Comparison of ENCODE assay signal across 17 cellular contexts in the genomic region with DNA sequence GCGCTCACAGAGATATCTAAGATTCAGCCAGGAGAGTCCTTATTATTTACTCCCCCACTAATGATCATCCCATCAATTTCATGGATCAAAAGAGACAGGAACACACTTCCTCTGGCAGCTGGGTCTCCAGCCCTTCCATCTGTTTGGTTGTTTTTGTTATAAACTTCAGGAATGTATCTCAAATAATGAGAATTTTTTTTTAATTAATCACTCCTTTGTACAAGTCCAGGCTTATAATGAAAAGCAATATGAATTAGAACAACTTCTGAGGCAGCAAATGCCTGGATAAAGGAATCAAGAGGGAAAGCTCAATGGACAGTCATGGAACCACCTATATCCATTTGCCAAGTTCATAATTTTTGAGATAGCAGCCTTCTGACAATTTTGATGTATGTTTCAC.
DNase-seq lines count a peak whose midpoint lies in the region; ATAC-seq, FAIRE-seq and TF ChIP-seq lines count a peak whose summit lies in the region.
"Had no signal": no experiment of that assay in that cellular context is flagged by ENCODE, and none has a peak within 500 bp of the region (broad histone marks: within the 10 kb centered on the region; RNA-seq: fewer than 3 reads in every experiment).

No MANE protein-coding gene starts in this region.

- TF ChIP-seq POLR2A in gastrocnemius medialis (IDR thresholded peaks at IDR 0.05) = no peak

- DNase-seq in EL (peak; percentile 14), bronchial epithelial cell (ENCODE audit: low read depth) (peak; percentile 7), hepatocyte (ENCODE audit: low spot score) (no peak), mesothelial cell of epicardium (ENCODE audit: low spot score in 2 of 2, unreplicated experiment in 2 of 2) (no peak), chondrocyte (ENCODE audit: low spot score) (no peak), NCI-H82 treated with DMSO at 0.1 percent for 48 hours (lab: John Stamatoyannopoulos, UW; ENCODE audit: unreplicated experiment) (no peak), gastrocnemius medialis (no peak)
- DNase-seq: CD8-positive, alpha-beta T cell; COR-L47; DND-41; GF-D8 had no signal

- H3K27me3 Mint-ChIP-seq in mesothelial cell of epicardium (ENCODE audit: low read depth) (peaks cover 40% of the 10 kb centered on the region), chondrocyte (ENCODE audit: low read depth) (no peaks in the 10 kb centered on the region)

- in situ Hi-C loops in gastrocnemius medialis (cut with MboI; ENCODE audit: low sequenced_read_pairs in 4 of 4) = no loop called here

- H3K4me1 Mint-ChIP-seq in mesothelial cell of epicardium (peaks cover 18% of the 10 kb centered on the region), chondrocyte (ENCODE audit: low read depth) (peaks cover 11% of the 10 kb centered on the region)
- H3K4me1 Mint-ChIP-seq: CD14-positive monocyte had no signal

- 100% methylated on average over 1 of the region's 1 CpG for WGBS in hepatocyte (ENCODE audit: low lambda C conversion rate, missing lambda C conversion rate)

- H4K20me1 ChIP-seq in hepatocyte (ENCODE audit: insufficient read depth, poor library complexity, severe bottlenecking) = no peaks in the 10 kb centered on the region

- H3K27ac Mint-ChIP-seq in mesothelial cell of epicardium (peak overlapping the region; percentile 51), chondrocyte (ENCODE audit: unreplicated experiment) (no peak overlapping the region)
- H3K27ac Mint-ChIP-seq: CD8-positive, alpha-beta T cell had no signal

- H3K4me3 ChIP-seq in bronchial epithelial cell (ENCODE audit: low read depth, low read length) (no peak overlapping the region), hepatocyte (no peak overlapping the region), gastrocnemius medialis (no peak overlapping the region)

- no peaks in the 10 kb centered on the region for H3K36me3 ChIP-seq in bronchial epithelial cell (ENCODE audit: control insufficient read depth, insufficient read depth, low read length)
- H3K36me3 ChIP-seq in hepatocyte (replicated peaks; ENCODE audit: insufficient read depth, low read depth) = no peaks in the 10 kb centered on the region
- H3K36me3 ChIP-seq in gastrocnemius medialis = no peaks in the 10 kb centered on the region

- H3K9me3 ChIP-seq in hepatocyte (ENCODE audit: low read depth) (no peaks in the 10 kb centered on the region), gastrocnemius medialis (no peaks in the 10 kb centered on the region)

- H3K27ac ChIP-seq in hepatocyte (peak overlapping the region; percentile 5), gastrocnemius medialis (no peak overlapping the region)

- FAIRE-seq in bronchial epithelial cell (lab: Jason Lieb, UNC) = no peak
- FAIRE-seq: GM19239, H54, HTR-8/SVneo had no signal

- H3K9me2 ChIP-seq in hepatocyte (replicated peaks; ENCODE audit: insufficient read depth) = no peaks in the 10 kb centered on the region

- TF ChIP-seq CTCF in bronchial epithelial cell (IDR thresholded peaks at IDR 0.05; ENCODE audit: insufficient read depth, low read length, severe bottlenecking) (no peak), hepatocyte (IDR thresholded peaks at IDR 0.05; ENCODE audit: poor library complexity) (no peak), mesothelial cell of epicardium (IDR thresholded peaks at IDR 0.05; ENCODE audit: unreplicated experiment) (no peak), chondrocyte (IDR thresholded peaks at IDR 0.05) (no peak), gastrocnemius medialis (IDR thresholded peaks at IDR 0.05 in 4 of 5, conservative IDR thresholded peaks at IDR 0.05 in 1 of 5) (no peak)

- H3K4me1 ChIP-seq in hepatocyte (ENCODE audit: insufficient read depth) (peaks cover 10% of the 10 kb centered on the region), gastrocnemius medialis (no peaks in the 10 kb centered on the region)

- H3K9me3 Mint-ChIP-seq in mesothelial cell of epicardium (no peaks in the 10 kb centered on the region), chondrocyte (ENCODE audit: low read depth) (no peaks in the 10 kb centered on the region)
- H3K9me3 Mint-ChIP-seq: CD8-positive, alpha-beta T cell had no signal

- H3K79me2 ChIP-seq in hepatocyte = no peaks in the 10 kb centered on the region

- intact Hi-C loops in gastrocnemius medialis (cut with DNase I; ENCODE audit: low total_unique reads) = no loop called here

- no peak overlapping the region for H3K4me3 Mint-ChIP-seq in mesothelial cell of epicardium
- H3K4me3 Mint-ChIP-seq in chondrocyte (ENCODE audit: unreplicated experiment) = no peak overlapping the region
- H3K4me3 Mint-ChIP-seq: CD14-positive monocyte; CD8-positive, alpha-beta T cell had no signal

- H3K27me3 ChIP-seq in bronchial epithelial cell (ENCODE audit: control insufficient read depth, insufficient read depth, low read length) (no peaks in the 10 kb centered on the region), hepatocyte (no peaks in the 10 kb centered on the region), gastrocnemius medialis (no peaks in the 10 kb centered on the region)

- H2AFZ ChIP-seq in hepatocyte = no peak overlapping the region

- H3K4me2 ChIP-seq in hepatocyte = no peak overlapping the region

- H3K36me3 Mint-ChIP-seq in mesothelial cell of epicardium = no peaks in the 10 kb centered on the region
- no peaks in the 10 kb centered on the region for H3K36me3 Mint-ChIP-seq in chondrocyte (ENCODE audit: low read depth)
- H3K36me3 Mint-ChIP-seq: CD14-positive monocyte; CD8-positive, alpha-beta T cell had no signal

- ATAC-seq in gastrocnemius medialis = no peak
- no peak for ATAC-seq in GM19463 (IDR thresholded peaks at IDR 0.05; ENCODE audit: unreplicated experiment)
- ATAC-seq: CD8-positive, alpha-beta T cell; HCT116 had no signal

Comparison
In these comparisons a context has a peak if more than half of its experiments do, and no peak if none do; other contexts are left out.
1. DNase-seq: peak in EL (single experiment) and bronchial epithelial cell (single experiment); none in hepatocyte (single experiment), mesothelial cell of epicardium (0 of 2), chondrocyte (single experiment), NCI-H82 treated with DMSO at 0.1 percent for 48 hours (single experiment) and gastrocnemius medialis (0 of 2).